In the genomic region with DNA sequence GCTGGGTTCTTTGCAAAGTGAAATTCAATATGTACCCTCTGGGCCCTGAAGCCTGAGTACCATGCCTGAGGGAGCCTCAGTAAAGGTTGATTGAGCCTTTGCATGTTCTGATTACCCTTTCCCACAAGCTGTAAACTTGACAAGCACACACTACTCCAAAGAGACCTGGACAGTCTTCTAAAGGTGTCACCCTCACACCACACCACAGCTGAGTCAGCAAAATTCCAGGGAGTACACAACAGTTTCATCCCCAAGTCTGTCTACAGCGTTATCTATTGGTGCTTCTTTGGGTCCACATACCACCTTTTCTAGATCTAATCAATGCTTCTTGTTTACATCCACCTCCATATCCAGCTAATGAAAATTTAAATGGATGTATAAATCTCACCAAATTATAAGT, we compare ENCODE assay signal across 28 cellular contexts.
"Had no signal": no experiment of that assay in that cellular context is flagged by ENCODE, and none has a peak within 500 bp of the region (broad histone marks: within the 10 kb centered on the region; RNA-seq: fewer than 3 reads in every experiment).

No MANE protein-coding gene starts in this region.

- H3K27me3 ChIP-seq: ascending aorta, brain microvascular endothelial cell, esophagus muscularis mucosa, gastroesophageal sphincter had no signal

- H3K4me3 ChIP-seq: ascending aorta, coronary artery, esophagus muscularis mucosa, gastroesophageal sphincter, heart right ventricle had no signal

- DNase-seq: activated B cell treated with CpG ODN at 0.5 μM for 24 hours; activated CD4-positive, alpha-beta T cell treated with anti-CD3 and anti-CD28 coated beads for 48 hours; activated CD4-positive, alpha-beta T cell treated with anti-CD3 and anti-CD28 coated beads, Interleukin-2, amount 50 U/mL, for 1 hour; activated CD4-positive, alpha-beta T cell treated with anti-CD3 and anti-CD28 coated beads, Interleukin-2, amount 50 U/mL, for 48 hours; activated CD8-positive, alpha-beta memory T cell treated with anti-CD3 and anti-CD28 coated beads for 24 hours; activated CD8-positive, alpha-beta T cell treated with anti-CD3 and anti-CD28 coated beads for 36 hours; activated effector memory CD4-positive, alpha-beta T cell treated with anti-CD3 and anti-CD28 coated beads, Interleukin-2, amount 50 U/mL, for 16 hours; activated naive CD4-positive, alpha-beta T cell treated with anti-CD3 and anti-CD28 coated beads for 36 hours; activated naive CD8-positive, alpha-beta T cell treated with anti-CD3 and anti-CD28 coated beads for 36 hours; activated naive CD8-positive, alpha-beta T cell treated with anti-CD3 and anti-CD28 coated beads, Interleukin-2, amount 50 U/mL, for 24 hours; activated T-cell treated with anti-CD3 and anti-CD28 coated beads, Interleukin-2, amount 50 U/mL, for 1 hour; activated T-cell treated with anti-CD3 and anti-CD28 coated beads, Interleukin-2, amount 50 U/mL, for 48 hours; brain microvascular endothelial cell; caudate nucleus; dermis blood vessel endothelial cell; effector CD4-positive, alpha-beta T cell; effector memory CD8-positive, alpha-beta T cell; foreskin melanocyte; heart right ventricle; T-helper 1 cell; T-helper 17 cell; T1000; WERI-Rb-1 had no signal

- H3K27ac ChIP-seq: ascending aorta, brain microvascular endothelial cell, gastroesophageal sphincter, heart right ventricle, WERI-Rb-1 had no signal

- H3K36me3 ChIP-seq: ascending aorta, brain microvascular endothelial cell, esophagus muscularis mucosa, gastroesophageal sphincter, heart right ventricle, WERI-Rb-1 had no signal

- H3K9me3 ChIP-seq: ascending aorta, esophagus muscularis mucosa, gastroesophageal sphincter, heart right ventricle had no signal

- ATAC-seq: activated CD4-positive, CD25-positive, alpha-beta regulatory T cell treated with anti-CD3 and anti-CD28 coated beads, Interleukin-2, amount 50 U/mL, for 24 hours; activated CD8-positive, alpha-beta T cell treated with anti-CD3 and anti-CD28 coated beads for 36 hours; activated naive CD8-positive, alpha-beta T cell treated with anti-CD3 and anti-CD28 coated beads, Interleukin-2, amount 50 U/mL, for 24 hours; effector memory CD8-positive, alpha-beta T cell; gastroesophageal sphincter; heart right ventricle; T-helper 17 cell had no signal
